30 cellular contexts compared by ENCODE assay signal in genomic region chr4:126779001-126779400, GRCh38.
"Had no signal": no experiment of that assay in that cellular context is flagged by ENCODE, and none has a peak within 500 bp of the region (broad histone marks: within the 10 kb centered on the region; RNA-seq: fewer than 3 reads in every experiment).

No MANE protein-coding gene starts in this region.

- H3K27ac Mint-ChIP-seq: activated naive CD4-positive, alpha-beta T cell treated with anti-CD3 and anti-CD28 coated beads for 36 hours; activated naive CD8-positive, alpha-beta T cell treated with anti-CD3 and anti-CD28 coated beads for 36 hours; activated T-helper 1 cell treated with anti-CD3 and anti-CD28 coated beads, Interleukin-12 subunit alpha, Interleukin-12 subunit beta, Interleukin-2, Interleukin-4 antibody, amounts not matched to agents 30 ng/mL and 10 ng/mL and 1 ng/mL, durations not matched to agents 14 hours and 24 hours and 36 hours; brain; naive B cell; stimulated activated naive B cell treated with anti-CD40 and anti-IgM and Interleukin-4, amounts not matched to agents 10 μg/mL and 1 μg/mL and 100 μg/mL, for 72 hours had no signal

- ATAC-seq: pancreas; stimulated activated naive B cell treated with anti-CD40 and anti-IgM and Interleukin-4, amounts not matched to agents 10 μg/mL and 1 μg/mL and 100 μg/mL, for 72 hours had no signal

- H3K36me3 Mint-ChIP-seq: activated naive CD8-positive, alpha-beta T cell treated with anti-CD3 and anti-CD28 coated beads for 36 hours; brain; naive B cell; stimulated activated naive B cell treated with anti-CD40 and anti-IgM and Interleukin-4, amounts not matched to agents 10 μg/mL and 1 μg/mL and 100 μg/mL, for 72 hours had no signal

- H3K36me3 ChIP-seq: ascending aorta, cardiac muscle cell, left ventricle myocardium inferior, pancreas, prostate gland, stomach, tibial nerve had no signal

- DNase-seq: activated CD4-positive, alpha-beta T cell treated with anti-CD3 and anti-CD28 coated beads for 48 hours; activated CD4-positive, alpha-beta T cell treated with anti-CD3 and anti-CD28 coated beads, Interleukin-2, amount 50 U/mL, for 48 hours; activated CD8-positive, alpha-beta memory T cell treated with anti-CD3 and anti-CD28 coated beads, Interleukin-2, amount 50 U/mL, for 4 hours; activated effector memory CD4-positive, alpha-beta T cell treated with anti-CD3 and anti-CD28 coated beads, Interleukin-2, amount 50 U/mL, for 16 hours; activated naive CD4-positive, alpha-beta T cell treated with anti-CD3 and anti-CD28 coated beads for 36 hours; activated naive CD8-positive, alpha-beta T cell treated with anti-CD3 and anti-CD28 coated beads for 36 hours; activated T-cell treated with anti-CD3 and anti-CD28 coated beads, Interleukin-2, amount 50 U/mL, for 1 hour; cerebellar nuclear complex; dorsolateral prefrontal cortex; effector memory CD4-positive, alpha-beta T cell; erythroblast; islet precursor cell; left ventricle myocardium inferior; naive B cell; nucleus accumbens; retina; stimulated activated CD4-positive, alpha-beta T cell treated with anti-CD3 and anti-CD28 coated beads, Interleukin-2, amount 100 ng/mL, for 24 hours; stimulated activated naive B cell treated with anti-CD40 and anti-IgM and Interleukin-4, amounts not matched to agents 10 μg/mL and 1 μg/mL and 100 μg/mL, for 72 hours; stomach had no signal

- H3K4me2 ChIP-seq: smooth muscle cell had no signal

- H3K9me3 ChIP-seq: ascending aorta, left ventricle myocardium inferior, pancreas, prostate gland, stomach, tibial nerve had no signal

- H3K4me3 ChIP-seq: ascending aorta, cardiac muscle cell, coronary artery, dorsolateral prefrontal cortex, left ventricle myocardium inferior, pancreas, prostate gland, smooth muscle cell, stomach, tibial nerve had no signal

- H3K27ac ChIP-seq: cardiac muscle cell, dorsolateral prefrontal cortex, foreskin keratinocyte, left ventricle myocardium inferior, pancreas, prostate gland, stomach, tibial nerve had no signal

- H3K9me3 Mint-ChIP-seq: activated naive CD8-positive, alpha-beta T cell treated with anti-CD3 and anti-CD28 coated beads for 36 hours; activated T-helper 1 cell treated with anti-CD3 and anti-CD28 coated beads, Interleukin-12 subunit alpha, Interleukin-12 subunit beta, Interleukin-2, Interleukin-4 antibody, amounts not matched to agents 30 ng/mL and 10 ng/mL and 1 ng/mL, durations not matched to agents 14 hours and 24 hours and 36 hours; neural crest cell had no signal

- H3K27me3 Mint-ChIP-seq: activated naive CD8-positive, alpha-beta T cell treated with anti-CD3 and anti-CD28 coated beads for 36 hours; brain; naive B cell; stimulated activated naive B cell treated with anti-CD40 and anti-IgM and Interleukin-4, amounts not matched to agents 10 μg/mL and 1 μg/mL and 100 μg/mL, for 72 hours had no signal

- H3K4me3 Mint-ChIP-seq: activated naive CD4-positive, alpha-beta T cell treated with anti-CD3 and anti-CD28 coated beads for 36 hours; activated naive CD8-positive, alpha-beta T cell treated with anti-CD3 and anti-CD28 coated beads for 36 hours; activated T-helper 1 cell treated with anti-CD3 and anti-CD28 coated beads, Interleukin-12 subunit alpha, Interleukin-12 subunit beta, Interleukin-2, Interleukin-4 antibody, amounts not matched to agents 30 ng/mL and 10 ng/mL and 1 ng/mL, durations not matched to agents 14 hours and 24 hours and 36 hours; brain; naive B cell; neural crest cell; stimulated activated naive B cell treated with anti-CD40 and anti-IgM and Interleukin-4, amounts not matched to agents 10 μg/mL and 1 μg/mL and 100 μg/mL, for 72 hours had no signal

- H3K4me1 ChIP-seq: left ventricle myocardium inferior, pancreas, prostate gland, stomach, tibial nerve had no signal

- H3K27me3 ChIP-seq: ascending aorta, cardiac muscle cell, dorsolateral prefrontal cortex, foreskin keratinocyte, pancreas, stomach, tibial nerve had no signal

- H3K4me1 Mint-ChIP-seq: activated naive CD8-positive, alpha-beta T cell treated with anti-CD3 and anti-CD28 coated beads for 36 hours; brain; naive B cell; stimulated activated naive B cell treated with anti-CD40 and anti-IgM and Interleukin-4, amounts not matched to agents 10 μg/mL and 1 μg/mL and 100 μg/mL, for 72 hours had no signal
